In genomic region chr6:20142866-20143265, GRCh38 we compare ENCODE assay signal across 9 cellular contexts.
"Had no signal": no experiment of that assay in that cellular context is flagged by ENCODE, and none has a peak within 500 bp of the region (broad histone marks: within the 10 kb centered on the region; RNA-seq: fewer than 3 reads in every experiment).

No MANE protein-coding gene starts in this region.

- H3K4me3 ChIP-seq: GM23248, HAP-1 had no signal

- DNase-seq: GM23248, GOT3, H7, HFFc6, KBM-7 had no signal

- H3K27me3 Mint-ChIP-seq: IgD-negative memory B cell had no signal

- H3K9ac ChIP-seq: GM23248, KMS-11 had no signal

- H3K27ac Mint-ChIP-seq: HFFc6, IgD-negative memory B cell had no signal

- H3K4me1 Mint-ChIP-seq: IgD-negative memory B cell had no signal

- ATAC-seq: HCT116 had no signal

- H3K4me1 ChIP-seq: HAP-1 had no signal

- H3K36me3 ChIP-seq: HAP-1 had no signal

- H3K4me2 ChIP-seq: KMS-11 had no signal

- H3K27ac ChIP-seq: GM23248, KMS-11 had no signal

- H3K4me3 Mint-ChIP-seq: HFFc6, IgD-negative memory B cell had no signal

- H3K9me3 Mint-ChIP-seq: HFFc6 had no signal

- H3K9me3 ChIP-seq: HAP-1 had no signal

- H2AFZ ChIP-seq: GM23248 had no signal
